ENCODE assay signal across 8 cellular contexts in the genomic region with DNA sequence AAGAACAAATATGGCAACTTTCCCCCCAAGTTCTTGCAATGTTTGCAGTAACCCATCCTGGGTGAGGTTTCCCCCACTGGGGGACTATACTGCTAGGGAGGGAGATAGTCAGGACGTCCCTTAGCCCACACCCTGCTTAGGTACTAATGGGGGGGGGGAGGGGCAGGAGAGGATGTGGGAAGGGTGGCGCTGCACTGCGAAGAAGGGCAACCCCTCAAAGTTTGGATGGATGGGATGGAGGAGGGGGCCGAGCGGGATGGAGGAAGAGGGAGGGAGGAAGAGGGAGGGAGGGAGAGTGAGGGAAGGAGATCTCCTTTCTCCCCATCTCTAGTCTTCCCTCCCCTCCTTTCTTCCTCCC.
DNase-seq lines count a peak whose midpoint lies in the region; ATAC-seq, FAIRE-seq and TF ChIP-seq lines count a peak whose summit lies in the region.

No MANE protein-coding gene starts in this region.

- H3K4me3 ChIP-seq in OCI-LY1 (ENCODE audit: low read depth, low read length, poor library complexity, severe bottlenecking) (peak overlapping the region; percentile 70), endodermal cell (ENCODE audit: low read length) (peak overlapping the region; percentile 83), pancreas (peak overlapping the region; percentile 19 to 60 (median 38))

- H3K27ac ChIP-seq in OCI-LY1 (ENCODE audit: low read depth, low read length, poor library complexity, severe bottlenecking) (no peak overlapping the region), endodermal cell (ENCODE audit: low read depth, low read length) (no peak overlapping the region), pancreas (no peak overlapping the region)

- H3K36me3 ChIP-seq in OCI-LY1 (ENCODE audit: insufficient read depth, low read length) = no peaks in the 10 kb centered on the region
- H3K36me3 ChIP-seq in endodermal cell (ENCODE audit: control insufficient read depth, insufficient read depth, low read length) = no peaks in the 10 kb centered on the region
- no peaks in the 10 kb centered on the region for H3K36me3 ChIP-seq in pancreas

- WGBS in endodermal cell (ENCODE audit: insufficient coverage in 1 of 2, insufficient read length in 1 of 2), 2 experiments = 0% methylated on average over 1 of the region's 5 CpGs; no CpG with 5 or more reads in 1 of the 2 experiments
- WGBS in pancreas, 2 donors = 0 to 1% methylated on average over 4 to 5 of the region's 5 CpGs

- no peaks in the 10 kb centered on the region for H4K20me1 ChIP-seq in OCI-LY1 (ENCODE audit: insufficient read depth, low read length)

- DNase-seq in Calu3 (no peak), endodermal cell (no peak), pancreas (no peak), occipital lobe (lab: John Stamatoyannopoulos, UW) (no peak), EL (no peak)

- no peak for FAIRE-seq in pancreas (lab: Jason Lieb, UNC)

- H3K79me2 ChIP-seq in OCI-LY1 (ENCODE audit: insufficient read depth, low read length) = no peaks in the 10 kb centered on the region

- TF ChIP-seq CTCF in Calu3 (IDR thresholded peaks at IDR 0.05; ENCODE audit: unreplicated experiment) (no peak), OCI-LY1 (IDR thresholded peaks at IDR 0.05; ENCODE audit: low read length) (no peak), endodermal cell (conservative IDR thresholded peaks at IDR 0.05) (no peak), pancreas (IDR thresholded peaks at IDR 0.05) (no peak)

- H3K9me3 ChIP-seq in OCI-LY1 (ENCODE audit: low read length) (no peaks in the 10 kb centered on the region), endodermal cell (ENCODE audit: control insufficient read depth, low read length) (no peaks in the 10 kb centered on the region), pancreas (no peaks in the 10 kb centered on the region)

- peak overlapping the region; percentile 69 for H3K4me2 ChIP-seq in OCI-LY1 (ENCODE audit: low read length)

- ATAC-seq in pancreas (no peak), HG02938 (IDR thresholded peaks at IDR 0.05; ENCODE audit: unreplicated experiment) (no peak)
- no peak for ATAC-seq in activated CD4-positive, CD25-positive, alpha-beta regulatory T cell treated with anti-CD3 and anti-CD28 coated beads, Interleukin-2, amount 50 U/mL, for 24 hours

- no peaks in the 10 kb centered on the region for H3K9me2 ChIP-seq in OCI-LY1 (ENCODE audit: low read depth, low read length)

- no peaks in the 10 kb centered on the region for H3F3A ChIP-seq in OCI-LY1 (ENCODE audit: insufficient read depth, low read length)

- peak overlapping the region; percentile 70 for H3K4me3 Mint-ChIP-seq in Calu3 (ENCODE audit: low read depth, unreplicated experiment)
- peak overlapping the region; percentile 62 for H3K4me3 Mint-ChIP-seq in endodermal cell

- intact Hi-C loops in Calu3 (cut with micrococcal nuclease; ENCODE audit: unreplicated experiment) = no loop called here
- intact Hi-C loops in pancreas (cut with DNase I) = no loop called here

- H3K27me3 Mint-ChIP-seq in Calu3 (ENCODE audit: unreplicated experiment) (peaks cover 100% of the 10 kb centered on the region), endodermal cell (ENCODE audit: insufficient read depth) (peaks cover 98% of the 10 kb centered on the region)

- H3K27me3 ChIP-seq in OCI-LY1 (ENCODE audit: insufficient read depth, low read length) (no peaks in the 10 kb centered on the region; the same call in 1 of the 2 replicates), endodermal cell (ENCODE audit: control insufficient read depth, insufficient read depth, low read length, poor library complexity, severe bottlenecking) (peaks cover 99% of the 10 kb centered on the region), pancreas (peaks cover 0 to 47% (median 5%) of the 10 kb centered on the region in 4 donors)

- H3K4me1 Mint-ChIP-seq in Calu3 (ENCODE audit: low read depth, unreplicated experiment) (peaks cover 17% of the 10 kb centered on the region), endodermal cell (peaks cover 14% of the 10 kb centered on the region)

- H3K36me3 Mint-ChIP-seq in Calu3 (ENCODE audit: insufficient read depth, unreplicated experiment) = peaks cover 16% of the 10 kb centered on the region
- no peaks in the 10 kb centered on the region for H3K36me3 Mint-ChIP-seq in endodermal cell (ENCODE audit: low read depth)

- no peak overlapping the region for H2AFZ ChIP-seq in OCI-LY1 (ENCODE audit: low read length)

- H3K27ac Mint-ChIP-seq in Calu3 (ENCODE audit: unreplicated experiment) = no peak overlapping the region
- no peak overlapping the region for H3K27ac Mint-ChIP-seq in endodermal cell

- BruUV-seq in Calu3 (replicated peaks; lab: Mats Ljungman, UMichigan) = no TSS peak

- H3K4me1 ChIP-seq in OCI-LY1 (ENCODE audit: insufficient read depth, low read length, severe bottlenecking) (peaks cover 6% of the 10 kb centered on the region), endodermal cell (ENCODE audit: control insufficient read depth, insufficient read depth, low read length) (peaks cover 3% of the 10 kb centered on the region), pancreas (peaks cover 10 to 19% (median 11%) of the 10 kb centered on the region in 3 donors)

- CTCF ChIA-PET in Calu3 (lab: Charles Lee) = no interaction called here

- H3K9ac ChIP-seq in OCI-LY1 (ENCODE audit: low read length) (no peak overlapping the region; the same call in 1 of the 2 replicates), endodermal cell (ENCODE audit: extremely low read depth, low read length, poor library complexity, severe bottlenecking) (no peak overlapping the region)

- H3K9me3 Mint-ChIP-seq in Calu3 (ENCODE audit: low read depth, unreplicated experiment) (no peaks in the 10 kb centered on the region), endodermal cell (no peaks in the 10 kb centered on the region)
